In the genomic region with DNA sequence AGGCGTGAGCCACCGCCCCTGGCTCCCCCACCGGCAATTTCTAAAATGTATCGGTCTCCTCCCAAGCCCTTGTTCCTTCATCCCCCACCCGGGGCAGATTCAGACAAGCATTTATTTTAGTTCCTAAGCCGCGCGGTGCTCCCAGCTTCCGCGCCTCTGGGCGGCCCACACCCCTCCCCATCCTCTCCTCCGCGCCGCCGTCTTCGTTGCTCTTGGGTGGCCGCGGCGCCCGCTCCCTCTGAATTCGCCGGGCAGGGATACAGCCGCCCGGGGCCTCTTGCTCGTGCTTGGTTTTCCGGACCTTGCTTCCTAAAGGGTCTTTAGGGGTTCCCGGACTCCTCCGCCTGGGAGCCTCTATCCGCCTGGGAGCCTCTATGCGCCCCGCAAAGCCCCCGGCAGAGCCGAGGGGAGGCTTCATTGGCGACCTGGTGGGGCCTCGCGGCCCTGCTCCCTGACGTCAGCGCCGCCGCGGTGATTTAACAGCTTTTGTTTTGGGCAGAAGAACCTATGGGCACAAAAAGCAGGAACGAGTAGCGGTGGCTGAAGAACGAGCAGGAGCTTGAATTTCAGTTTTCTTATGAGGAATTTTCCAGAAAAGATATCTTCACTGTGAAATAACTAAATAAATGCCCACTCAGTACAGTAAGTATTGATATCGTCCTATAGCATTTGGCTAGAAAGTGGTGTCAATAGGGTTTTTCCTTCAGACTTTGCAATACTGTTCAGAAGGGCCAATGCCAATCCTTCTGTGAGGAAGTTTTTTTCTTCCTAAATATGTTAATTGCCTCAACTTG, we compare ENCODE assay signal across 8 cellular contexts. TPM values are rescaled to one million over a fixed set of nuclear protein-coding genes. Genes with fewer than 3 reads are reported as not detected.
A peak's percentile ranks its signal among the peaks of the same experiment; 100 is the strongest.
DNase-seq lines count a peak whose midpoint lies in the region; TF ChIP-seq lines count a peak whose summit lies in the region.

No MANE protein-coding gene starts in this region.

- peak; percentile 36 for TF ChIP-seq POLR2A in erythroblast (IDR thresholded peaks at IDR 0.05; ENCODE audit: low read length)

- DNase-seq in COR-L47 (lab: John Stamatoyannopoulos, UW), result peak; percentile 82
- DNase-seq in GM20000 (ENCODE audit: low spot score), result peak; percentile 63
- DNase-seq in HS-27A (ENCODE audit: low read depth), result peak; percentile 31
- peak; percentile 83 for DNase-seq in NOMO-1 treated with dmso at 0.1 percent for 144 hours (lab: John Stamatoyannopoulos, UW; ENCODE audit: unreplicated experiment)
- peak; percentile 62 for DNase-seq in activated T-cell treated with anti-CD3 and anti-CD28 coated beads for 4 hours
- peak; percentile 72 to 74 for DNase-seq in erythroblast (lab: John Stamatoyannopoulos, UW)
- peak; percentile 64 for DNase-seq in mucosa of gallbladder (ENCODE audit: low spot score)
- peak; percentile 62 for DNase-seq in stimulated activated CD8-positive, alpha-beta memory T cell treated with anti-CD3 and anti-CD28 coated beads, Interleukin-4, amount 100 ng/mL, for 24 hours (ENCODE audit: low read depth)

- no peak for TF ChIP-seq CTCF in GM20000 (IDR thresholded peaks at IDR 0.05; ENCODE audit: extremely low read depth, missing control alignments)

RNA-seq across cellular contexts. Expression of a gene that starts 37.3 kb away (rescaled TPM):
- total RNA-seq in mucosa of gallbladder, result 43.0 TPM

RNA-seq across cellular contexts. Expression of a gene that starts 37.5 kb away (rescaled TPM):
- total RNA-seq in mucosa of gallbladder, result 3.1 TPM

Comparison
In these comparisons a context has a peak if more than half of its experiments do, and no peak if none do; other contexts are left out.
1. Peak in every context shown above with its lines: DNase-seq.
2. DNase-seq: peak in every context shown above with its lines; median percentile 83 in NOMO-1 treated with dmso at 0.1 percent for 144 hours; 82 in COR-L47; 73 in erythroblast; 64 in mucosa of gallbladder; 63 in GM20000; 62 in activated T-cell treated with anti-CD3 and anti-CD28 coated beads for 4 hours; 62 in stimulated activated CD8-positive, alpha-beta memory T cell treated with anti-CD3 and anti-CD28 coated beads, Interleukin-4, amount 100 ng/mL, for 24 hours; 31 in HS-27A.